30 cellular contexts compared by ENCODE assay signal in genomic region chr4:179719766-179720470, GRCh38.
"Had no signal": no experiment of that assay in that cellular context is flagged by ENCODE, and none has a peak within 500 bp of the region (broad histone marks: within the 10 kb centered on the region; RNA-seq: fewer than 3 reads in every experiment).

No MANE protein-coding gene starts in this region.

- DNase-seq: activated B cell treated with CpG ODN at 0.5 μM for 24 hours; activated CD4-positive, alpha-beta memory T cell treated with anti-CD3 and anti-CD28 coated beads, Interleukin-2, amount 10 ng/mL, durations not matched to agents 7 days and 5 days; activated CD4-positive, alpha-beta T cell treated with anti-CD3 and anti-CD28 coated beads for 1 hour; activated CD4-positive, alpha-beta T cell treated with anti-CD3 and anti-CD28 coated beads for 48 hours; activated CD8-positive, alpha-beta memory T cell treated with anti-CD3 and anti-CD28 coated beads for 24 hours; activated CD8-positive, alpha-beta memory T cell treated with anti-CD3 and anti-CD28 coated beads, Interleukin-2, amount 10 ng/mL, durations not matched to agents 7 days and 5 days; activated CD8-positive, alpha-beta memory T cell treated with anti-CD3 and anti-CD28 coated beads, Interleukin-2, amount 50 U/mL, for 48 hours; activated effector memory CD4-positive, alpha-beta T cell treated with Interleukin-2 at 50 U/mL for 16 hours; activated naive CD4-positive, alpha-beta T cell treated with anti-CD3 and anti-CD28 coated beads, Interleukin-2, amount 10 ng/mL, durations not matched to agents 7 days and 5 days; activated naive CD8-positive, alpha-beta T cell treated with anti-CD3 and anti-CD28 coated beads, Interleukin-2, amount 50 U/mL, for 24 hours; activated T-cell treated with anti-CD3 and anti-CD28 coated beads, Interleukin-2, amount 50 U/mL, for 48 hours; amniotic stem cell; colonic mucosa; NCI-H1048; NCI-H146; NCI-H187; NCI-H2029 treated with DMSO at 0.1 percent for 48 hours; NCI-H2171 treated with DMSO at 0.1 percent for 48 hours; NCI-H2227 treated with DMSO at 0.1 percent for 48 hours; NCI-H446; NCI-H510A treated with DMSO at 0.1 percent for 48 hours; NCI-H748 treated with DMSO at 0.1 percent for 48 hours; SHP77; SJCRH30; SK-N-SH had no signal

- H3K27ac ChIP-seq: ascending aorta, cardiac muscle cell, colonic mucosa, KMS-11, SJCRH30, VCaP had no signal

- H3K4me3 ChIP-seq: ascending aorta, cardiac muscle cell, colonic mucosa, SJCRH30 had no signal

- H3K9me3 ChIP-seq: ascending aorta, colonic mucosa, SJCRH30, SK-N-SH had no signal

- ATAC-seq: activated CD8-positive, alpha-beta memory T cell treated with anti-CD3 and anti-CD28 coated beads, Interleukin-2, amount 10 ng/mL, durations not matched to agents 7 days and 5 days; activated naive CD8-positive, alpha-beta T cell treated with anti-CD3 and anti-CD28 coated beads, Interleukin-2, amount 50 U/mL, for 24 hours; Panc1 had no signal

- H3K4me2 ChIP-seq: KMS-11, SK-N-SH had no signal

- H3K9me2 ChIP-seq: SK-N-SH had no signal

- H3K9ac ChIP-seq: KMS-11, SK-N-SH had no signal

- H3K27me3 ChIP-seq: ascending aorta, cardiac muscle cell, colonic mucosa, SJCRH30 had no signal

- H3K36me3 ChIP-seq: ascending aorta, cardiac muscle cell, colonic mucosa, SJCRH30 had no signal

- H3K4me1 ChIP-seq: ascending aorta, colonic mucosa, SJCRH30 had no signal
